ENCODE assay signal across 13 cellular contexts in genomic region chr5:179534431-179534830, GRCh38. TPM values are rescaled to one million over a fixed set of nuclear protein-coding genes. Genes with fewer than 3 reads are reported as not detected.
DNase-seq lines count a peak whose midpoint lies in the region; ATAC-seq and TF ChIP-seq lines count a peak whose summit lies in the region.
"Had no signal": no experiment of that assay in that cellular context is flagged by ENCODE, and none has a peak within 500 bp of the region (broad histone marks: within the 10 kb centered on the region; RNA-seq: fewer than 3 reads in every experiment).

No MANE protein-coding gene starts in this region.

- peaks cover 3 to 6% (median 4%) of the 10 kb centered on the region in 3 donors for H3K27me3 Mint-ChIP-seq in CD14-positive monocyte (ENCODE audit: low read depth in 3 of 3)
- peaks cover 3% of the 10 kb centered on the region for H3K27me3 Mint-ChIP-seq in activated T-helper 1 cell treated with anti-CD3 and anti-CD28 coated beads, Interleukin-12 subunit alpha, Interleukin-12 subunit beta, Interleukin-2, Interleukin-4 antibody, amounts not matched to agents 30 ng/mL and 10 ng/mL and 1 ng/mL, durations not matched to agents 14 hours and 24 hours and 36 hours (ENCODE audit: insufficient read depth)

- TF ChIP-seq CTCF in CD14-positive monocyte (IDR thresholded peaks at IDR 0.05) = no peak

- H3K4me1 Mint-ChIP-seq in CD14-positive monocyte = peaks cover 27% of the 10 kb centered on the region
- peaks cover 14% of the 10 kb centered on the region for H3K4me1 Mint-ChIP-seq in activated T-helper 1 cell treated with anti-CD3 and anti-CD28 coated beads, Interleukin-12 subunit alpha, Interleukin-12 subunit beta, Interleukin-2, Interleukin-4 antibody, amounts not matched to agents 30 ng/mL and 10 ng/mL and 1 ng/mL, durations not matched to agents 14 hours and 24 hours and 36 hours (ENCODE audit: low read depth)

- H3K4me3 Mint-ChIP-seq in CD14-positive monocyte = peak overlapping the region; percentile 53 to 89
- H3K4me3 Mint-ChIP-seq in activated T-helper 1 cell treated with anti-CD3 and anti-CD28 coated beads, Interleukin-12 subunit alpha, Interleukin-12 subunit beta, Interleukin-2, Interleukin-4 antibody, amounts not matched to agents 30 ng/mL and 10 ng/mL and 1 ng/mL, durations not matched to agents 14 hours and 24 hours and 36 hours = peak overlapping the region; percentile 72

- DNase-seq in CD14-positive monocyte (ENCODE audit: low spot score) (no peak), COLO668 (lab: John Stamatoyannopoulos, UW; ENCODE audit: unreplicated experiment) (no peak), dedifferentiated amniotic fluid mesenchymal stem cell (ENCODE audit: extremely low spot score) (no peak), Right ventricle myocardium inferior (ENCODE audit: missing footprints) (no peak)
- DNase-seq in activated T-helper 1 cell treated with anti-CD3 and anti-CD28 coated beads, Interleukin-12 subunit alpha, Interleukin-12 subunit beta, Interleukin-2, Interleukin-4 antibody, amounts not matched to agents 30 ng/mL and 10 ng/mL and 1 ng/mL, durations not matched to agents 14 hours and 24 hours and 36 hours (ENCODE audit: low spot score) = no peak
- no peak for DNase-seq in stimulated activated CD4-positive, alpha-beta T cell treated with anti-CD3 and anti-CD28 coated beads, Interleukin-4, amount 100 ng/mL, for 24 hours
- DNase-seq: aorta, MV-4-11, transverse colon, WERI-Rb-1 had no signal

- ATAC-seq in GM18511 (IDR thresholded peaks at IDR 0.05; ENCODE audit: unreplicated experiment) = peak; percentile 46
- ATAC-seq in HG02840 (IDR thresholded peaks at IDR 0.05; ENCODE audit: low FRiP score, unreplicated experiment) = peak; percentile 49
- no peak for ATAC-seq in Right ventricle myocardium inferior
- ATAC-seq: esophagus mucosa had no signal

- intact Hi-C loops in CD14-positive monocyte (cut with micrococcal nuclease) (no loop called here), Right ventricle myocardium inferior (cut with DNase I) (no loop called here)
- intact Hi-C loops in activated T-helper 1 cell treated with anti-CD3 and anti-CD28 coated beads, Interleukin-12 subunit alpha, Interleukin-12 subunit beta, Interleukin-2, Interleukin-4 antibody, amounts not matched to agents 30 ng/mL and 10 ng/mL and 1 ng/mL, durations not matched to agents 14 hours and 24 hours and 36 hours (cut with micrococcal nuclease) = loop anchor here (5.0 kb wide), 1 partner anchor 907 kb away; the partner anchor contains the start of gene CLK4

- peaks cover 0 to 8% of the 10 kb centered on the region in 2 donors for H3K36me3 Mint-ChIP-seq in CD14-positive monocyte
- peaks cover 3% of the 10 kb centered on the region for H3K36me3 Mint-ChIP-seq in activated T-helper 1 cell treated with anti-CD3 and anti-CD28 coated beads, Interleukin-12 subunit alpha, Interleukin-12 subunit beta, Interleukin-2, Interleukin-4 antibody, amounts not matched to agents 30 ng/mL and 10 ng/mL and 1 ng/mL, durations not matched to agents 14 hours and 24 hours and 36 hours (ENCODE audit: low read depth)

- H3K9me3 Mint-ChIP-seq in CD14-positive monocyte = peaks cover 0 to under 1% (median 0%) of the 10 kb centered on the region in 7 donors
- H3K9me3 Mint-ChIP-seq in activated T-helper 1 cell treated with anti-CD3 and anti-CD28 coated beads, Interleukin-12 subunit alpha, Interleukin-12 subunit beta, Interleukin-2, Interleukin-4 antibody, amounts not matched to agents 30 ng/mL and 10 ng/mL and 1 ng/mL, durations not matched to agents 14 hours and 24 hours and 36 hours = no peaks in the 10 kb centered on the region

- H3K27ac Mint-ChIP-seq in CD14-positive monocyte = no peak overlapping the region
- peak overlapping the region; percentile 2 for H3K27ac Mint-ChIP-seq in activated T-helper 1 cell treated with anti-CD3 and anti-CD28 coated beads, Interleukin-12 subunit alpha, Interleukin-12 subunit beta, Interleukin-2, Interleukin-4 antibody, amounts not matched to agents 30 ng/mL and 10 ng/mL and 1 ng/mL, durations not matched to agents 14 hours and 24 hours and 36 hours

RNA-seq across cellular contexts. Expression of gene RUFY1, which starts 15.9 kb away (rescaled TPM):
- 10 to 100 TPM; 28.8 to 29.3 TPM for polyA plus RNA-seq in CD14-positive monocyte
- total RNA-seq in activated T-helper 1 cell treated with anti-CD3 and anti-CD28 coated beads, Interleukin-12 subunit alpha, Interleukin-12 subunit beta, Interleukin-2, Interleukin-4 antibody, amounts not matched to agents 30 ng/mL and 10 ng/mL and 1 ng/mL, durations not matched to agents 14 hours and 24 hours and 36 hours = 37.0 and 38.3 TPM in 2 replicates
- total RNA-seq in Right ventricle myocardium inferior = 20.9 TPM
